8 cellular contexts compared by ENCODE assay signal in genomic region chr2:54665436-54665856, GRCh38. TPM values are rescaled to one million over a fixed set of nuclear protein-coding genes. Genes with fewer than 3 reads are reported as not detected.
DNase-seq lines count a peak whose midpoint lies in the region; ATAC-seq and TF ChIP-seq lines count a peak whose summit lies in the region.

No MANE protein-coding gene starts in this region.

- no peaks in the 10 kb centered on the region for H3K9me3 Mint-ChIP-seq in chondrocyte (ENCODE audit: low read depth)

- H3K27me3 Mint-ChIP-seq in chondrocyte (ENCODE audit: low read depth) = no peaks in the 10 kb centered on the region

- no peaks in the 10 kb centered on the region for H3K9me3 ChIP-seq in lung (ENCODE audit: control insufficient read depth in 2 of 2, insufficient read depth in 1 of 2, low read length in 1 of 2)
- H3K9me3 ChIP-seq in stomach = no peaks in the 10 kb centered on the region

- 31 to 49% methylated on average over 3 of the region's 3 CpGs for WGBS in lung, 2 donors
- 19 to 36% (median 21%) methylated on average over 3 of the region's 3 CpGs for WGBS in stomach, 5 donors

- no peak for ATAC-seq in lung (ENCODE audit: insufficient read depth, low FRiP score)
- no peak for ATAC-seq in GM18511 (IDR thresholded peaks at IDR 0.05; ENCODE audit: unreplicated experiment)
- ATAC-seq in HG02610 (IDR thresholded peaks at IDR 0.05; ENCODE audit: unreplicated experiment) = no peak

- peaks cover 22 to 33% of the 10 kb centered on the region in 2 donors for H3K36me3 ChIP-seq in lung (ENCODE audit: control insufficient read depth in 2 of 2, insufficient read depth in 2 of 2, low read length in 2 of 2)
- peaks cover 40 to 92% (median 85%) of the 10 kb centered on the region in 4 donors for H3K36me3 ChIP-seq in stomach

- no peak for TF ChIP-seq EP300 in stomach (IDR thresholded peaks at IDR 0.05)

- H3K4me1 ChIP-seq in lung (ENCODE audit: control insufficient read depth in 2 of 2, insufficient read depth in 2 of 2, low read length in 2 of 2) (peaks cover 8 to 15% of the 10 kb centered on the region in 2 donors), stomach (peaks cover 33 to 58% (median 47%) of the 10 kb centered on the region in 4 donors)

- TF ChIP-seq POLR2A in stomach (IDR thresholded peaks at IDR 0.05) = no peak

- H3K36me3 Mint-ChIP-seq in chondrocyte (ENCODE audit: low read depth) = peaks cover 46% of the 10 kb centered on the region

- H3K4me3 ChIP-seq in lung (no peak overlapping the region), stomach (no peak overlapping the region)

- H3K4me1 Mint-ChIP-seq in chondrocyte (ENCODE audit: low read depth) = peaks cover 36% of the 10 kb centered on the region

- intact Hi-C loops in stomach (cut with DNase I; ENCODE audit: low total_unique reads) = no loop called here

- H3K27me3 ChIP-seq in lung (ENCODE audit: control insufficient read depth, insufficient read depth) (no peaks in the 10 kb centered on the region), stomach (no peaks in the 10 kb centered on the region)

- DNase-seq in EL (peak; percentile 57), HT-29 (ENCODE audit: low spot score) (peak; percentile 65), SK-N-DZ (ENCODE audit: low spot score) (peak; percentile 32), chondrocyte (ENCODE audit: low spot score) (no peak), lung (ENCODE audit: low spot score) (peak; percentile 61), stomach (peak; percentile 54)

- peak; percentile 78 for TF ChIP-seq CTCF in chondrocyte (IDR thresholded peaks at IDR 0.05)
- peak; percentile 21 for TF ChIP-seq CTCF in lung (IDR thresholded peaks at IDR 0.05; ENCODE audit: control extremely low read depth, extremely low read depth)
- TF ChIP-seq CTCF in stomach (IDR thresholded peaks at IDR 0.05) = peak in 4 of 7 experiments; percentile 45 to 63 (median 46)

- no peak overlapping the region for H3K4me3 Mint-ChIP-seq in chondrocyte (ENCODE audit: unreplicated experiment)

- H3K27ac ChIP-seq in lung (ENCODE audit: low read depth in 1 of 2, low read length in 1 of 2) (peak overlapping the region; percentile 59 to 74), stomach (peak overlapping the region in 4 of 5 donors; percentile 64 to 84 (median 81))

- H3K27ac Mint-ChIP-seq in chondrocyte (ENCODE audit: unreplicated experiment) = peak overlapping the region; percentile 69

RNA-seq across cellular contexts. Expression of gene EML6, which starts 58.0 kb away (rescaled TPM):
- 3.0 and 3.1 TPM in 2 replicates for total RNA-seq in HT-29 (2014; rRNA removed; shearing (Covaris generic))
- 4.0 and 7.0 TPM in 2 replicates for polyA plus RNA-seq in SK-N-DZ (2014; cell fraction: cytosol; rRNA removed)
- polyA plus RNA-seq in SK-N-DZ (2014; cell fraction: nucleus; rRNA removed) = 19.2 and 20.1 TPM in 2 replicates
- total RNA-seq in chondrocyte (0.97 to 2.3 TPM (median 1.1 TPM) in 3 replicates), lung (1 to 10 TPM; 2.8 to 5.1 TPM), stomach (10 to 100 TPM in 1 of 5 donors, 1 to 10 TPM in 3, under 1 TPM in 1; 0.45 to 10.1 (median 2.2) TPM)
- polyA plus RNA-seq in lung (1 to 10 TPM in 1 of 2 donors, under 1 TPM in 1; 0.94 to 1.3 TPM), stomach (1 to 10 TPM in 2 of 3 donors, not detected in 1; 1.3 to 1.6 TPM)

Comparison
In these comparisons a context has a peak if more than half of its experiments do, and no peak if none do; other contexts are left out.
1. CTCF ChIP-seq: peak in every context shown above with its lines; median percentile 78 in chondrocyte; 46 in stomach; 21 in lung.